Comparison of ENCODE assay signal across 8 cellular contexts in genomic region chr7:29748286-29749099, GRCh38. TPM values are rescaled to one million over a fixed set of nuclear protein-coding genes. Genes with fewer than 3 reads are reported as not detected.
DNase-seq lines count a peak whose midpoint lies in the region; ATAC-seq, FAIRE-seq and TF ChIP-seq lines count a peak whose summit lies in the region.

No MANE protein-coding gene starts in this region.

- WGBS in esophagus squamous epithelium, 2 donors, result 28 to 31% methylated on average over 3 of the region's 3 CpGs

- peak; percentile 88 for FAIRE-seq in RCC 7860 (lab: Jason Lieb, UNC)

- intact Hi-C loops in Calu3 (cut with micrococcal nuclease; ENCODE audit: unreplicated experiment) (loop anchor here (1.0 to 5.0 kb wide), 4 partner anchors 59 to 314 kb away; partner anchors contain the start of gene WIPF3), esophagus squamous epithelium (cut with DNase I) (no loop called here)

- H3K4me3 ChIP-seq in LNCaP clone FGC (ENCODE audit: low read depth, low read length) (no peak overlapping the region), esophagus squamous epithelium (no peak overlapping the region), parathyroid adenoma (ENCODE audit: low read depth, low read length) (no peak overlapping the region)

- TF ChIP-seq POLR2A in esophagus squamous epithelium (IDR thresholded peaks at IDR 0.05), result no peak

- ATAC-seq in stimulated activated naive CD8-positive, alpha-beta T cell treated with anti-CD3 and anti-CD28 coated beads, Interleukin-15, Interleukin-2, amounts not matched to agents 100 U/mL and 50 U/mL, for 24 hours, result no peak
- ATAC-seq in GM21786 (IDR thresholded peaks at IDR 0.05; ENCODE audit: unreplicated experiment) (no peak), HG02970 (IDR thresholded peaks at IDR 0.05; ENCODE audit: low FRiP score, unreplicated experiment) (no peak)

- H3K4me1 Mint-ChIP-seq in Calu3 (ENCODE audit: low read depth, unreplicated experiment), result peaks cover 14% of the 10 kb centered on the region

- H3K4me1 ChIP-seq in esophagus squamous epithelium (peaks cover 0 to 5% (median 0%) of the 10 kb centered on the region in 3 donors), parathyroid adenoma (no peaks in the 10 kb centered on the region)

- H3K9me3 ChIP-seq in esophagus squamous epithelium, result no peaks in the 10 kb centered on the region
- H3K9me3 ChIP-seq in parathyroid adenoma (ENCODE audit: control insufficient read depth, low read length), result no peaks in the 10 kb centered on the region

- DNase-seq in Calu3 (peak; percentile 22), LNCaP clone FGC (ENCODE audit: low read depth) (peak; percentile 61), RCC 7860 (ENCODE audit: low spot score) (peak; percentile 48), esophagus squamous epithelium (lab: John Stamatoyannopoulos, UW) (no peak)
- no peak for DNase-seq in stimulated activated naive CD8-positive, alpha-beta T cell treated with anti-CD3 and anti-CD28 coated beads, Interleukin-15, Interleukin-2, amounts not matched to agents 100 U/mL and 50 U/mL, for 24 hours

- CTCF ChIA-PET in Calu3 (lab: Charles Lee), result interaction anchor here (0.6 to 1.9 kb wide), 14 partner anchors 12 to 827 kb away, joined by 3 to 26 read pairs (median 4); partner anchors contain the start of gene WIPF3

- H3K36me3 ChIP-seq in esophagus squamous epithelium (no peaks in the 10 kb centered on the region), parathyroid adenoma (ENCODE audit: control insufficient read depth, insufficient read depth, low read length) (no peaks in the 10 kb centered on the region)

- BruUV-seq in Calu3 (replicated peaks; lab: Mats Ljungman, UMichigan), result no TSS peak

- no peaks in the 10 kb centered on the region for H3K36me3 Mint-ChIP-seq in Calu3 (ENCODE audit: insufficient read depth, unreplicated experiment)

- no peak overlapping the region for H3K9ac ChIP-seq in parathyroid adenoma

- H3K4me2 ChIP-seq in parathyroid adenoma (ENCODE audit: low read length), result no peak overlapping the region

- no peaks in the 10 kb centered on the region for H3K79me2 ChIP-seq in parathyroid adenoma

- H3K27me3 ChIP-seq in esophagus squamous epithelium, result peaks cover 0 to under 1% (median 0%) of the 10 kb centered on the region in 4 donors
- no peaks in the 10 kb centered on the region for H3K27me3 ChIP-seq in parathyroid adenoma (ENCODE audit: control insufficient read depth, insufficient read depth, low read length)

- TF ChIP-seq CTCF in Calu3 (IDR thresholded peaks at IDR 0.05; ENCODE audit: unreplicated experiment) (peak; percentile 19), LNCaP clone FGC (IDR thresholded peaks at IDR 0.05; ENCODE audit: control insufficient read depth, extremely low read depth, insufficient read depth) (peak; percentile 47), esophagus squamous epithelium (IDR thresholded peaks at IDR 0.05) (peak in 4 of 6 experiments; percentile 27 to 46 (median 34)), parathyroid adenoma (IDR thresholded peaks at IDR 0.05) (peak; percentile 48)

- no peak overlapping the region for H2AFZ ChIP-seq in parathyroid adenoma

- H3K27ac ChIP-seq in esophagus squamous epithelium (no peak overlapping the region), parathyroid adenoma (no peak overlapping the region)

- no peak overlapping the region for H3K4me3 Mint-ChIP-seq in Calu3 (ENCODE audit: low read depth, unreplicated experiment)

- no peak overlapping the region for H3K27ac Mint-ChIP-seq in Calu3 (ENCODE audit: unreplicated experiment)

- no peaks in the 10 kb centered on the region for H3K9me3 Mint-ChIP-seq in Calu3 (ENCODE audit: low read depth, unreplicated experiment)

- H3K27me3 Mint-ChIP-seq in Calu3 (ENCODE audit: unreplicated experiment), result peaks cover 20% of the 10 kb centered on the region

RNA-seq across cellular contexts. Expression of gene WIPF3, which starts 57.8 kb away (rescaled TPM):
- 4.9 and 6.4 TPM in 2 replicates for total RNA-seq in Calu3 (2022)
- 1 to 10 TPM in 1 of 4 donors, under 1 TPM in 2, not detected in 1; 0.18 to 1.1 (median 0.61) TPM for total RNA-seq in esophagus squamous epithelium

Comparison
In these comparisons a context has a peak if more than half of its experiments do, and no peak if none do; other contexts are left out.
1. DNase-seq: peak in Calu3 (single experiment), LNCaP clone FGC (single experiment) and RCC 7860 (single experiment); none in esophagus squamous epithelium (single experiment) and stimulated activated naive CD8-positive, alpha-beta T cell treated with anti-CD3 and anti-CD28 coated beads, Interleukin-15, Interleukin-2, amounts not matched to agents 100 U/mL and 50 U/mL, for 24 hours (single experiment).
2. Peak in every context shown above with its lines, with median percentiles within 50 percentile points of each other: CTCF ChIP-seq.